In genomic region chr19:43594081-43594697, GRCh38 we compare ENCODE assay signal across 9 cellular contexts. TPM values are rescaled to one million over a fixed set of nuclear protein-coding genes. Genes with fewer than 3 reads are reported as not detected.
DNase-seq lines count a peak whose midpoint lies in the region; ATAC-seq and TF ChIP-seq lines count a peak whose summit lies in the region.
"Had no signal": no experiment of that assay in that cellular context is flagged by ENCODE, and none has a peak within 500 bp of the region (broad histone marks: within the 10 kb centered on the region; RNA-seq: fewer than 3 reads in every experiment).

No MANE protein-coding gene starts in this region.

- peaks cover 52% of the 10 kb centered on the region for H3K36me3 Mint-ChIP-seq in Caco-2 (ENCODE audit: insufficient read depth, unreplicated experiment)

- POLR2A ChIA-PET in Caco-2 (lab: Charles Lee) (interaction anchor here (0.7 to 0.8 kb wide), 2 partner anchors 74 to 161 kb away, joined by 3 read pairs; partner anchors contain the start of gene SMG9), Panc1 (lab: Charles Lee) (no interaction called here)

- BruUV-seq in Caco-2 (replicated peaks; lab: Mats Ljungman, UMichigan) (no TSS peak), Panc1 (replicated peaks; lab: Mats Ljungman, UMichigan) (no TSS peak)

- no peaks in the 10 kb centered on the region for H3K27me3 Mint-ChIP-seq in Caco-2 (ENCODE audit: insufficient read depth, unreplicated experiment)

- CTCF ChIA-PET in Caco-2 (lab: Charles Lee), result interaction anchor here (0.7 to 3.3 kb wide), 10 partner anchors 10 to 161 kb away, joined by 3 to 27 read pairs (median 6); partner anchors contain the start of genes PHLDB3, XRCC1 and ZNF575
- CTCF ChIA-PET in Panc1 (lab: Charles Lee), result interaction anchor here (0.6 to 1.2 kb wide), 4 partner anchors 35 to 99 kb away, joined by 3 to 10 read pairs (median 4); no protein-coding TSS in a partner anchor

- H3K27ac ChIP-seq in Panc1 (ENCODE audit: low read length) (peak overlapping the region; percentile 34; the same call in 1 of the 2 replicates), esophagus muscularis mucosa (replicated peaks in 1 of 4) (peak overlapping the region; percentile 88 to 98 (median 94)), psoas muscle (peak overlapping the region; percentile 99)

- peaks cover 7% of the 10 kb centered on the region for H3K4me1 Mint-ChIP-seq in Caco-2 (ENCODE audit: low read depth, unreplicated experiment)

- no peaks in the 10 kb centered on the region for H3K9me3 Mint-ChIP-seq in Caco-2 (ENCODE audit: unreplicated experiment)

- intact Hi-C loops in Caco-2 (cut with micrococcal nuclease; ENCODE audit: unreplicated experiment), result loop anchor here (2.0 to 10.0 kb wide), 3 partner anchors 33 to 191 kb away; partner anchors contain the start of genes KCNN4 and LYPD3
- intact Hi-C loops in Panc1 (cut with micrococcal nuclease; ENCODE audit: unreplicated experiment), result no loop called here
- intact Hi-C loops in esophagus muscularis mucosa (cut with DNase I), result loop anchor here (2.0 kb wide), 1 partner anchor 17 kb away; no protein-coding TSS in a partner anchor
- intact Hi-C loops in psoas muscle (cut with DNase I), result loop anchor here in 1 of 2 donors (2.0 to 10.0 kb wide), 2 partner anchors 17 to 59 kb away; partner anchors contain the start of gene ZNF575

- H3K27ac Mint-ChIP-seq in Caco-2 (ENCODE audit: unreplicated experiment), result peak overlapping the region; percentile 95

- H3K4me3 ChIP-seq in Caco-2 (ENCODE audit: low read depth, low read length) (peak overlapping the region; percentile 73), Panc1 (ENCODE audit: low read depth in 2 of 2, low read length in 2 of 2) (peak overlapping the region; percentile 82 to 90), esophagus muscularis mucosa (peak overlapping the region; percentile 58 to 71 (median 70)), psoas muscle (peak overlapping the region; percentile 89)

- TF ChIP-seq POLR2A in esophagus muscularis mucosa (IDR thresholded peaks at IDR 0.05; ENCODE audit: low read depth), result no peak

- TF ChIP-seq EP300 in esophagus muscularis mucosa (IDR thresholded peaks at IDR 0.05), result no peak

- TF ChIP-seq CTCF in Caco-2 (IDR thresholded peaks at IDR 0.05; ENCODE audit: insufficient read depth in 1 of 2, low read depth in 1 of 2, low read length in 1 of 2, severe bottlenecking in 1 of 2, unreplicated experiment in 1 of 2), result no peak
- TF ChIP-seq CTCF in Panc1 (IDR thresholded peaks at IDR 0.05), result no peak
- no peak for TF ChIP-seq CTCF in esophagus muscularis mucosa (IDR thresholded peaks at IDR 0.05)
- TF ChIP-seq CTCF in psoas muscle (IDR thresholded peaks at IDR 0.05), result no peak

- no peak for ATAC-seq in Panc1
- no peak for ATAC-seq in psoas muscle
- no peak for ATAC-seq in HG02642 (IDR thresholded peaks at IDR 0.05; ENCODE audit: poor library complexity, unreplicated experiment)

- H3K27me3 ChIP-seq in Caco-2 (replicated peaks; ENCODE audit: control insufficient read depth, insufficient read depth, low read length) (no peaks in the 10 kb centered on the region), Panc1 (ENCODE audit: control insufficient read depth, insufficient read depth, low read length) (no peaks in the 10 kb centered on the region), esophagus muscularis mucosa (no peaks in the 10 kb centered on the region), psoas muscle (ENCODE audit: insufficient read depth in 3 of 3, low read length in 2 of 3) (no peaks in the 10 kb centered on the region)

- H3K4me3 Mint-ChIP-seq in Caco-2 (ENCODE audit: unreplicated experiment), result peak overlapping the region; percentile 97

- 86% methylated on average over 10 of the region's 10 CpGs for WGBS in esophagus muscularis mucosa
- 82 to 92% (median 87%) methylated on average over 10 of the region's 10 CpGs for WGBS in psoas muscle, 3 donors

- H3K9me3 ChIP-seq in Caco-2, result no peaks in the 10 kb centered on the region
- no peaks in the 10 kb centered on the region for H3K9me3 ChIP-seq in Panc1 (ENCODE audit: control insufficient read depth, insufficient read depth, low read depth, low read length)
- H3K9me3 ChIP-seq in esophagus muscularis mucosa, result no peaks in the 10 kb centered on the region
- no peaks in the 10 kb centered on the region for H3K9me3 ChIP-seq in psoas muscle

- H3K36me3 ChIP-seq in Caco-2 (ENCODE audit: control insufficient read depth, insufficient read depth, low read length) (no peaks in the 10 kb centered on the region; the same call in 1 of the 2 replicates), Panc1 (ENCODE audit: control insufficient read depth, insufficient read depth, low read length) (peaks cover 6% of the 10 kb centered on the region; the same call in 1 of the 2 replicates), esophagus muscularis mucosa (peaks cover 27 to 66% (median 53%) of the 10 kb centered on the region in 4 donors), psoas muscle (ENCODE audit: insufficient read depth in 1 of 2, low read depth in 1 of 2) (peaks cover 3 to 59% of the 10 kb centered on the region in 2 donors)

- DNase-seq in Caco-2 (no peak), Panc1 (ENCODE audit: low read depth, low spot score) (no peak), esophagus muscularis mucosa (ENCODE audit: extremely low spot score) (no peak), psoas muscle (no peak), DMS114 treated with DMSO at 0.1 percent for 48 hours (lab: John Stamatoyannopoulos, UW; ENCODE audit: unreplicated experiment) (no peak), HT-29 (ENCODE audit: low spot score) (no peak), GM19240 (ENCODE audit: insufficient read length, low spot score) (no peak)
- DNase-seq: cerebellar nuclear complex had no signal

- H3K4me1 ChIP-seq in Caco-2, result peaks cover 6% of the 10 kb centered on the region; the same call in 1 of the 2 replicates
- peaks cover 7% of the 10 kb centered on the region; the same call in 1 of the 2 replicates for H3K4me1 ChIP-seq in Panc1 (ENCODE audit: control insufficient read depth, insufficient read depth, low read length)
- H3K4me1 ChIP-seq in esophagus muscularis mucosa, result peaks cover 33 to 59% (median 49%) of the 10 kb centered on the region in 4 donors
- H3K4me1 ChIP-seq in psoas muscle, result peaks cover 26% of the 10 kb centered on the region

- in situ Hi-C loops in Panc1 (cut with HindIII; ENCODE audit: low pct_unique_long_range_greater_than_20kb, low sequenced_read_pairs), result no loop called here

RNA-seq across cellular contexts. Expression of gene IRGQ, which starts 1.7 kb away (rescaled TPM):
- total RNA-seq in Caco-2 (2022) (27.7 and 30.1 TPM in 2 replicates), Panc1 (2021; ENCODE audit: unreplicated experiment) (20.4 TPM), esophagus muscularis mucosa (10 to 100 TPM; 20.3 to 36.0 (median 28.6) TPM), psoas muscle (10 to 100 TPM; 16.3 to 26.9 (median 22.4) TPM)
- 4.8 TPM for polyA plus RNA-seq in Panc1 (2012; ENCODE audit: insufficient read length)
- polyA plus RNA-seq in psoas muscle, result 10 to 100 TPM in 2 of 3 donors, 1 to 10 TPM in 1; 5.5 to 23.3 (median 11.9) TPM
- 23.0 and 26.0 TPM in 2 replicates for total RNA-seq in HT-29 (2014; rRNA removed; shearing (Covaris generic))

RNA-seq across cellular contexts. Expression of gene ZNF576, which starts 2.2 kb away (rescaled TPM):
- total RNA-seq in Caco-2 (2022) (13.2 and 16.9 TPM in 2 replicates), Panc1 (2021; ENCODE audit: unreplicated experiment) (14.1 TPM), esophagus muscularis mucosa (10 to 100 TPM in 3 of 4 donors, 1 to 10 TPM in 1; 10.0 to 18.6 (median 16.6) TPM), psoas muscle (10 to 100 TPM; 10.3 to 16.2 (median 15.9) TPM)
- 16.5 TPM for polyA plus RNA-seq in Panc1 (2012; ENCODE audit: insufficient read length)
- 10 to 100 TPM; 14.6 to 22.7 (median 22.4) TPM for polyA plus RNA-seq in psoas muscle
- 29.6 and 41.8 TPM in 2 replicates for total RNA-seq in HT-29 (2014; rRNA removed; shearing (Covaris generic))

RNA-seq across cellular contexts. Expression of gene SRRM5, which starts 17.7 kb away (rescaled TPM):
- total RNA-seq in Caco-2 (2022) (0.81 and 1.0 TPM in 2 replicates), Panc1 (2021; ENCODE audit: unreplicated experiment) (0.10 TPM), esophagus muscularis mucosa (under 1 TPM; 0.13 to 0.42 (median 0.25) TPM), psoas muscle (under 1 TPM in 3 of 4 donors, not detected in 1; 0.12 to 0.34 (median 0.19) TPM)
- 0.22 TPM for polyA plus RNA-seq in Panc1 (2012; ENCODE audit: insufficient read length)
- 1 to 10 TPM in 1 of 3 donors, under 1 TPM in 2; 0.10 to 1.1 (median 0.52) TPM for polyA plus RNA-seq in psoas muscle
- total RNA-seq in HT-29 (2014; rRNA removed; shearing (Covaris generic)), result 0.50 and 0.74 TPM in 2 replicates

RNA-seq across cellular contexts. Expression of gene PINLYP, which starts 18.6 kb away (rescaled TPM):
- total RNA-seq in Caco-2 (2022), result 0.30 TPM in 1 of 2 replicates, not detected in the other
- 0.21 TPM for total RNA-seq in Panc1 (2021; ENCODE audit: unreplicated experiment)
- 0.64 TPM for polyA plus RNA-seq in Panc1 (2012; ENCODE audit: insufficient read length)
- total RNA-seq in esophagus muscularis mucosa, result 1 to 10 TPM; 3.3 to 6.2 (median 4.9) TPM
- 1 to 10 TPM in 1 of 4 donors, under 1 TPM in 2, not detected in 1; 0.66 to 1.1 (median 0.86) TPM for total RNA-seq in psoas muscle
- polyA plus RNA-seq in psoas muscle, result 1 to 10 TPM in 1 of 3 donors, under 1 TPM in 2; 0.66 to 1.3 (median 0.90) TPM
- 0.03 TPM in 1 of 2 replicates, not detected in the other for total RNA-seq in HT-29 (2014; rRNA removed; shearing (Covaris generic))

RNA-seq across cellular contexts. Expression of gene XRCC1, which starts 18.9 kb away (rescaled TPM):
- 40.7 and 44.5 TPM in 2 replicates for total RNA-seq in Caco-2 (2022)
- 20.1 TPM for total RNA-seq in Panc1 (2021; ENCODE audit: unreplicated experiment)
- 27.4 TPM for polyA plus RNA-seq in Panc1 (2012; ENCODE audit: insufficient read length)
- total RNA-seq in esophagus muscularis mucosa, result 10 to 100 TPM; 21.2 to 27.2 (median 24.4) TPM
- 10 to 100 TPM; 12.7 to 22.1 (median 14.8) TPM for total RNA-seq in psoas muscle
- 10 to 100 TPM; 13.5 to 21.6 (median 14.1) TPM for polyA plus RNA-seq in psoas muscle
- total RNA-seq in HT-29 (2014; rRNA removed; shearing (Covaris generic)), result 59.7 and 60.1 TPM in 2 replicates

Comparison
In these comparisons a context has a peak if more than half of its experiments do, and no peak if none do; other contexts are left out.
1. H3K27ac ChIP-seq: peak in every context shown above with its lines; median percentile 99 in psoas muscle; 94 in esophagus muscularis mucosa; 34 in Panc1.